ENCODE assay signal across 8 cellular contexts in the genomic region with DNA sequence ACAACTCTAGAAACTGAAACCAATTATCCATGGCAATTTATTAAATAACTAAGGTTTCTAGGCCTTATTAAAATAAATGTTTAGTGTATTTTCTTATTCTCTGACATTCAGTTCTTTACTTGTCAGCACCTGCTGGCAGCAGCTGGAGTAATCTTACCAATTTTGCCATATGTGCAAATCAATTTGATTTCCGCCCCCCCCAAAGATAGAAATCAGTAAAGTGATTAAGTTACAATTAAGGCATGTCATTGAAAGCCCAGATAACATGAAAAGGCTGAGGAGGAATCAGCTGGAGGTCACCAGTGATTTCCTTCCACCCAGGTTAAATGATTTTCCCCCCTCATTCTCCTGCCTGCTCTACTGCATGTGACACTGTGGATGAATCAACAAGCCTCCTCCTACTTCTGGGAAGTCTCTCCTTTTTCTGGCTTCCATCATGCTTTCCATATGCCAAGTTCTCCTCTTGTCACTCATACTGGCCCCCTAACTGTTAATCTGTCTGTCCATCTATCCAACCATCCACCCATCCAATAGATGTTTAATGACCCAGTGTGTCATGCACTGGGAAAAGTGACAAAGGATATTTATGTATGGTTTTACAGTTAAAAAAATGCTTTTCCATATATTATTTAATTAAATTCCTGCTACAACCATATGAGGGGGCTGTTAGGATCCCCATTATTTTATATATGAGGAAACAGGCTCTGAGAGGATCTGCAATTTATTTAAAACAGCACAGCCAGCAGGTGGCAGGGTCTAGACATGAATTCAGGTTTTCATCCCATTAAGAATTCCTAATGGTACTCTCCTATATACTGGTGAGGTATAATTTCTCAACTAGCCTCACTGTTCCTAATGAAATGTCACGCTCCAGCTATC.
A peak's percentile ranks its signal among the peaks of the same experiment; 100 is the strongest.
DNase-seq lines count a peak whose midpoint lies in the region; ATAC-seq and TF ChIP-seq lines count a peak whose summit lies in the region.

No MANE protein-coding gene starts in this region.

- H3K27me3 ChIP-seq in H9 (ENCODE audit: insufficient read depth, low read length) (no peaks in the 10 kb centered on the region), thoracic aorta (replicated peaks; ENCODE audit: insufficient read depth) (no peaks in the 10 kb centered on the region)

- H2AFZ ChIP-seq in H9 (ENCODE audit: low read length): no peak overlapping the region

- H2AK5ac ChIP-seq in H9 (ENCODE audit: insufficient read length, low read length): no peak overlapping the region

- H4K91ac ChIP-seq in H9 (ENCODE audit: insufficient read length, low read depth, low read length): no peak overlapping the region

- H3K18ac ChIP-seq in H9 (ENCODE audit: insufficient read length, low read depth, low read length): no peak overlapping the region

- H2BK120ac ChIP-seq in H9 (ENCODE audit: low read depth, low read length, poor library complexity, severe bottlenecking): no peak overlapping the region

- no peak overlapping the region for H4K5ac ChIP-seq in H9 (ENCODE audit: insufficient read length, low read depth, low read length)

- H3K4me3 ChIP-seq in thoracic aorta: no peak overlapping the region

- no peak overlapping the region for H3K4me3 Mint-ChIP-seq in H9

- peak overlapping the region; percentile 9 to 36 (median 34); a peak in 3 of 7 replicates for H3K27ac Mint-ChIP-seq in H9

- no CpG with 5 or more reads among the region's 2 CpGs for WGBS in H9 (ENCODE audit: extremely low coverage, insufficient read length, low lambda C conversion rate)

- ATAC-seq in thoracic aorta (ENCODE audit: insufficient number of reproducible peaks, low FRiP score, low read depth) (no peak), GM21515 (IDR thresholded peaks at IDR 0.05; ENCODE audit: unreplicated experiment) (no peak), HG03571 (IDR thresholded peaks at IDR 0.05; ENCODE audit: unreplicated experiment) (no peak)

- H3K27ac ChIP-seq in C4-2B: no peak overlapping the region
- H3K27ac ChIP-seq in H9 (ENCODE audit: insufficient read length, low read depth, low read length): no peak overlapping the region
- no peak overlapping the region for H3K27ac ChIP-seq in thoracic aorta

- H3K14ac ChIP-seq in H9 (ENCODE audit: insufficient read depth, low read length): no peak overlapping the region

- no peaks in the 10 kb centered on the region for H3K36me3 ChIP-seq in thoracic aorta

- no peak overlapping the region for H3K4ac ChIP-seq in H9 (ENCODE audit: low read depth, low read length)

- H2BK12ac ChIP-seq in H9 (ENCODE audit: insufficient read length, low read depth, low read length): no peak overlapping the region

- H2BK5ac ChIP-seq in H9 (ENCODE audit: insufficient read length, low read length): no peak overlapping the region

- H4K8ac ChIP-seq in H9 (replicated peaks; ENCODE audit: insufficient read length, low read depth, low read length): no peak overlapping the region

- H2BK20ac ChIP-seq in H9 (ENCODE audit: low read depth, low read length, poor library complexity, severe bottlenecking): no peak overlapping the region

- no peaks in the 10 kb centered on the region for H3K27me3 Mint-ChIP-seq in H9 (ENCODE audit: low read depth)

- no peak for DNase-seq in H9
- peak; percentile 30 for DNase-seq in NCI-H748 (lab: John Stamatoyannopoulos, UW; ENCODE audit: unreplicated experiment)
- peak; percentile 23 to 53 for DNase-seq in T47D (ENCODE audit: low read depth in 1 of 2, low spot score in 1 of 2)
- DNase-seq in kidney glomerular epithelial cell (lab: John Stamatoyannopoulos, UW): peak; percentile 14
- DNase-seq in thoracic aorta (ENCODE audit: low spot score): no peak

- no peak overlapping the region for H2BK15ac ChIP-seq in H9 (ENCODE audit: low read depth, low read length)

- H3K9me3 ChIP-seq in H9 (ENCODE audit: control insufficient read depth, low read depth, low read length): no peaks in the 10 kb centered on the region
- H3K9me3 ChIP-seq in thoracic aorta: no peaks in the 10 kb centered on the region

- H3K9me3 Mint-ChIP-seq in H9: no peaks in the 10 kb centered on the region

- H3K23me2 ChIP-seq in H9 (ENCODE audit: insufficient read length, low read depth, low read length, poor library complexity, severe bottlenecking): no peaks in the 10 kb centered on the region

- no peaks in the 10 kb centered on the region for H3K79me2 ChIP-seq in H9 (ENCODE audit: insufficient read depth, low read length)

- TF ChIP-seq CTCF in C4-2B (conservative IDR thresholded peaks at IDR 0.05) (peak; percentile 89), H9 (conservative IDR thresholded peaks at IDR 0.05) (peak; percentile 62), thoracic aorta (IDR thresholded peaks at IDR 0.05) (peak; percentile 55)

- H3K23ac ChIP-seq in H9 (ENCODE audit: insufficient read length, low read depth, low read length): no peak overlapping the region

- H3K79me1 ChIP-seq in H9 (ENCODE audit: insufficient read depth, low read depth, low read length, poor library complexity, severe bottlenecking): no peaks in the 10 kb centered on the region

- H3K9ac ChIP-seq in H9 (ENCODE audit: extremely low read depth, insufficient read length, low read length): no peak overlapping the region

- in situ Hi-C loops in T47D (cut with HindIII; ENCODE audit: low pct_unique_long_range_greater_than_20kb, low sequenced_read_pairs): no loop called here

- H3K4me1 ChIP-seq in H9 (ENCODE audit: insufficient read depth, low read length): no peaks in the 10 kb centered on the region
- H3K4me1 ChIP-seq in thoracic aorta (ENCODE audit: control insufficient read depth in 1 of 2, low read depth in 2 of 2): no peaks in the 10 kb centered on the region

- H4K20me1 ChIP-seq in H9 (ENCODE audit: control insufficient read depth, insufficient read depth, insufficient read length): peaks cover 2% of the 10 kb centered on the region

- peaks cover 23 to 24% of the 10 kb centered on the region in 2 experiments for H3K4me1 Mint-ChIP-seq in H9

- no peak overlapping the region for H3T11ph ChIP-seq in H9 (ENCODE audit: low read length)

- H3K4me2 ChIP-seq in H9 (ENCODE audit: insufficient read depth, insufficient read length, low read length): no peak overlapping the region

- no peak overlapping the region for H3K56ac ChIP-seq in H9 (ENCODE audit: insufficient read length, low read depth, low read length)

- peaks cover 0 to 4% (median 2%) of the 10 kb centered on the region in 3 experiments; a peak in 4 of 7 replicates for H3K36me3 Mint-ChIP-seq in H9 (ENCODE audit: insufficient read depth in 1 of 3, low read depth in 3 of 3)

Comparison
In these comparisons a context has a peak if more than half of its experiments do, and no peak if none do; other contexts are left out.
1. DNase-seq: peak in NCI-H748 (single experiment), T47D (2 of 2) and kidney glomerular epithelial cell (single experiment); none in H9 (single experiment) and thoracic aorta (single experiment).
2. Peak in every context shown above with its lines, with median percentiles within 50 percentile points of each other: CTCF ChIP-seq.